ENCODE assay signal across 2 cellular contexts in the genomic region with DNA sequence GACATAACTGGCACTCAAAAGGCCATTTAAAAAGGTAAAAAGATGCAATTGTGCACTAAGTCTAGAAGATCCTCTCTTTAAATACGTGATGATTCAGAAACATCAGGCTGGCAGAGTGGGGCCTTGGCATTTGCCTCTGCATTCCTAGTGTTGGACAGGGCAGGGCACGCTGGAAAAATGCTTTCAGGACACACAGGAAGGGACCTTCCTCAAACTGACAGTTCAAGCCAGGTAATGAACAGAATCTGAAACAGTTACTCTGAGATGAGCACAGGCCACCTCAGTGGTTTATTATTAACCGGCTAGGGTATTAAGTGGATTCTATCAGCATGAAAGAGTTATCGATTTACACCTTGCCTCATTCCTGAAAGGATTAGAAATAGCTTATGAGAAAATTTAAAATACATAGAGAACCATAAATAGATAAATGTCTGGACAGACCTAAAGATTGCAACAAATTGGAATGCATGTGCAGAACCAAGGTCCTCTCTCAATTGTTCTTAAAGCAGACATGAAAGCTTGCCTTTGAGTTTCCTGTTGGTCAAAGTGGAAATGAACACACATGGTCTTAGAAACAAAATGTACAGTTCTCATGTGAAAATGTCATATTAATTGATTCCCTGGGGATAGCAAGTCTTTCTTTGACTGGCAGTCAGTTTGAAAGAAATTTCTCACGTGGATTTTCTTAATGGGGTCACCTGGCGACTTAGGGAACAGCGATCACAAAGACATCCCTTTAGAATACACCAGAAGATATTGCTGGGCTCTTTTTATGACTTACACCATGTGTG.
TF ChIP-seq lines count a peak whose summit lies in the region.

No MANE protein-coding gene starts in this region.

TF ChIP-seq in liver, 16 proteins besides CTCF, POLR2A, EP300 and RAD21:
- TF ChIP-seq HNF4A (conservative IDR thresholded peaks at IDR 0.05) (peak; percentile 22 to 39), JUND (IDR thresholded peaks at IDR 0.05) (peak in 1 of 2 donors; percentile 14), EGR1 (IDR thresholded peaks at IDR 0.05; ENCODE audit: low read depth in 2 of 2) (no peak), SP1 (IDR thresholded peaks at IDR 0.05) (peak; percentile 22), GABPA (IDR thresholded peaks at IDR 0.05 in 1 of 2, conservative IDR thresholded peaks at IDR 0.05 in 1 of 2) (no peak), RXRA (IDR thresholded peaks at IDR 0.05) (peak; percentile 37 to 69)
- TF ChIP-seq, protein P1, sequence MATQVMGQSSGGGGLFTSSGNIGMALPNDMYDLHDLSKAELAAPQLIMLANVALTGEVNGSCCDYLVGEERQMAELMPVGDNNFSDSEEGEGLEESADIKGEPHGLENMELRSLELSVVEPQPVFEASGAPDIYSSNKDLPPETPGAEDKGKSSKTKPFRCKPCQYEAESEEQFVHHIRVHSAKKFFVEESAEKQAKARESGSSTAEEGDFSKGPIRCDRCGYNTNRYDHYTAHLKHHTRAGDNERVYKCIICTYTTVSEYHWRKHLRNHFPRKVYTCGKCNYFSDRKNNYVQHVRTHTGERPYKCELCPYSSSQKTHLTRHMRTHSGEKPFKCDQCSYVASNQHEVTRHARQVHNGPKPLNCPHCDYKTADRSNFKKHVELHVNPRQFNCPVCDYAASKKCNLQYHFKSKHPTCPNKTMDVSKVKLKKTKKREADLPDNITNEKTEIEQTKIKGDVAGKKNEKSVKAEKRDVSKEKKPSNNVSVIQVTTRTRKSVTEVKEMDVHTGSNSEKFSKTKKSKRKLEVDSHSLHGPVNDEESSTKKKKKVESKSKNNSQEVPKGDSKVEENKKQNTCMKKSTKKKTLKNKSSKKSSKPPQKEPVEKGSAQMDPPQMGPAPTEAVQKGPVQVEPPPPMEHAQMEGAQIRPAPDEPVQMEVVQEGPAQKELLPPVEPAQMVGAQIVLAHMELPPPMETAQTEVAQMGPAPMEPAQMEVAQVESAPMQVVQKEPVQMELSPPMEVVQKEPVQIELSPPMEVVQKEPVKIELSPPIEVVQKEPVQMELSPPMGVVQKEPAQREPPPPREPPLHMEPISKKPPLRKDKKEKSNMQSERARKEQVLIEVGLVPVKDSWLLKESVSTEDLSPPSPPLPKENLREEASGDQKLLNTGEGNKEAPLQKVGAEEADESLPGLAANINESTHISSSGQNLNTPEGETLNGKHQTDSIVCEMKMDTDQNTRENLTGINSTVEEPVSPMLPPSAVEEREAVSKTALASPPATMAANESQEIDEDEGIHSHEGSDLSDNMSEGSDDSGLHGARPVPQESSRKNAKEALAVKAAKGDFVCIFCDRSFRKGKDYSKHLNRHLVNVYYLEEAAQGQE (IDR thresholded peaks at IDR 0.05) = peak; percentile 80

TF ChIP-seq in HepG2, 621 proteins besides CTCF, POLR2A, EP300 and RAD21:
- TF ChIP-seq NFKBIZ (CRISPR knock-in tag; IDR thresholded peaks at IDR 0.05) = no peak
- TF ChIP-seq FOXO1 (CRISPR knock-in tag; IDR thresholded peaks at IDR 0.05) = no peak
- TF ChIP-seq ZNF121 (CRISPR knock-in tag; IDR thresholded peaks at IDR 0.05) = no peak
- TF ChIP-seq, protein P2, sequence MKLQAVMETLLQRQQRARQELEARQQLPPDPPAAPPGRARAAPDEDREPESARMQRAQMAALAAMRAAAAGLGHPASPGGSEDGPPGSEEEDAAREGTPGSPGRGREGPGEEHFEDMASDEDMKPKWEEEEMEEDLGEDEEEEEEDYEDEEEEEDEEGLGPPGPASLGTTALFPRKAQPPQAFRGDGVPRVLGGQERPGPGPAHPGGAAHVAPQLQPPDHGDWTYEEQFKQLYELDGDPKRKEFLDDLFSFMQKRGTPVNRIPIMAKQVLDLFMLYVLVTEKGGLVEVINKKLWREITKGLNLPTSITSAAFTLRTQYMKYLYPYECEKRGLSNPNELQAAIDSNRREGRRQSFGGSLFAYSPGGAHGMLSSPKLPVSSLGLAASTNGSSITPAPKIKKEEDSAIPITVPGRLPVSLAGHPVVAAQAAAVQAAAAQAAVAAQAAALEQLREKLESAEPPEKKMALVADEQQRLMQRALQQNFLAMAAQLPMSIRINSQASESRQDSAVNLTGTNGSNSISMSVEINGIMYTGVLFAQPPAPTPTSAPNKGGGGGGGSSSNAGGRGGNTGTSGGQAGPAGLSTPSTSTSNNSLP (IDR thresholded peaks at IDR 0.05; ENCODE audit: low read depth, low read length) = no peak
- no peak for TF ChIP-seq AFF4 (CRISPR knock-in tag; IDR thresholded peaks at IDR 0.05)
- no peak for TF ChIP-seq CBFB (CRISPR knock-in tag; IDR thresholded peaks at IDR 0.05)
- no peak for TF ChIP-seq ZNF709 (CRISPR knock-in tag; IDR thresholded peaks at IDR 0.05)
- no peak for TF ChIP-seq RFXAP (CRISPR knock-in tag; IDR thresholded peaks at IDR 0.05; ENCODE audit: borderline replicate concordance)
